Comparison of ENCODE assay signal across 26 cellular contexts in genomic region chr3:42508562-42508961, GRCh38. TPM values are rescaled to one million over a fixed set of nuclear protein-coding genes. Genes with fewer than 3 reads are reported as not detected.
DNase-seq lines count a peak whose midpoint lies in the region; ATAC-seq and TF ChIP-seq lines count a peak whose summit lies in the region.
"Had no signal": no experiment of that assay in that cellular context is flagged by ENCODE, and none has a peak within 500 bp of the region (broad histone marks: within the 10 kb centered on the region; RNA-seq: fewer than 3 reads in every experiment).

No MANE protein-coding gene starts in this region.

- no peak overlapping the region for H3K27ac Mint-ChIP-seq in activated naive CD4-positive, alpha-beta T cell treated with anti-CD3 and anti-CD28 coated beads for 36 hours
- H3K27ac Mint-ChIP-seq in activated naive CD4-positive, alpha-beta T cell treated with anti-CD3 and anti-CD28 coated beads, Interleukin-2, amount 10 ng/mL, durations not matched to agents 7 days and 5 days: no peak overlapping the region
- peak overlapping the region; percentile 82 for H3K27ac Mint-ChIP-seq in T-helper 17 cell
- H3K27ac Mint-ChIP-seq: activated CD4-positive, alpha-beta memory T cell treated with anti-CD3 and anti-CD28 coated beads, Interleukin-2, amount 10 ng/mL, durations not matched to agents 7 days and 5 days; type B pancreatic cell had no signal

- intact Hi-C loops in activated naive CD4-positive, alpha-beta T cell treated with anti-CD3 and anti-CD28 coated beads for 36 hours (cut with micrococcal nuclease): no loop called here
- intact Hi-C loops in left colon (cut with DNase I, micrococcal nuclease): no loop called here

- 72% methylated on average over 4 of the region's 4 CpGs for WGBS in suprapubic skin

- peak overlapping the region; percentile 50 for H3K27ac ChIP-seq in suprapubic skin
- H3K27ac ChIP-seq: esophagus muscularis mucosa, gastrocnemius medialis, ovary had no signal

- peaks cover 44% of the 10 kb centered on the region for H3K4me1 ChIP-seq in suprapubic skin
- H3K4me1 ChIP-seq: gastrocnemius medialis had no signal

- ATAC-seq in T-helper 17 cell: no peak
- no peak for ATAC-seq in left colon
- ATAC-seq: effector memory CD8-positive, alpha-beta T cell; gastrocnemius medialis; right cardiac atrium had no signal

- no peak for TF ChIP-seq EP300 in suprapubic skin (IDR thresholded peaks at IDR 0.05)

- H3K9me3 Mint-ChIP-seq in activated naive CD4-positive, alpha-beta T cell treated with anti-CD3 and anti-CD28 coated beads for 36 hours: no peaks in the 10 kb centered on the region
- no peaks in the 10 kb centered on the region for H3K9me3 Mint-ChIP-seq in activated naive CD4-positive, alpha-beta T cell treated with anti-CD3 and anti-CD28 coated beads, Interleukin-2, amount 10 ng/mL, durations not matched to agents 7 days and 5 days
- H3K9me3 Mint-ChIP-seq: activated CD4-positive, alpha-beta memory T cell treated with anti-CD3 and anti-CD28 coated beads, Interleukin-2, amount 10 ng/mL, durations not matched to agents 7 days and 5 days; effector memory CD8-positive, alpha-beta T cell; naive B cell; type B pancreatic cell had no signal

- TF ChIP-seq CTCF in suprapubic skin (IDR thresholded peaks at IDR 0.05): no peak

- no peak for TF ChIP-seq POLR2A in suprapubic skin (IDR thresholded peaks at IDR 0.05)

- no peaks in the 10 kb centered on the region for H3K27me3 ChIP-seq in suprapubic skin
- H3K27me3 ChIP-seq: MG63, ovary had no signal

- in situ Hi-C loops in KBM-7 (cut with MboI; ENCODE audit: low pct_unique_long_range_greater_than_20kb, low sequenced_read_pairs): no loop called here

- H3K4me1 Mint-ChIP-seq in activated naive CD4-positive, alpha-beta T cell treated with anti-CD3 and anti-CD28 coated beads for 36 hours (ENCODE audit: low read depth): peaks cover 58% of the 10 kb centered on the region
- H3K4me1 Mint-ChIP-seq in activated naive CD4-positive, alpha-beta T cell treated with anti-CD3 and anti-CD28 coated beads, Interleukin-2, amount 10 ng/mL, durations not matched to agents 7 days and 5 days: peaks cover 65% of the 10 kb centered on the region
- peaks cover 53% of the 10 kb centered on the region for H3K4me1 Mint-ChIP-seq in T-helper 17 cell

- H3K27me3 Mint-ChIP-seq in activated naive CD4-positive, alpha-beta T cell treated with anti-CD3 and anti-CD28 coated beads for 36 hours (ENCODE audit: low read depth): no peaks in the 10 kb centered on the region
- peaks cover 3% of the 10 kb centered on the region for H3K27me3 Mint-ChIP-seq in activated naive CD4-positive, alpha-beta T cell treated with anti-CD3 and anti-CD28 coated beads, Interleukin-2, amount 10 ng/mL, durations not matched to agents 7 days and 5 days
- H3K27me3 Mint-ChIP-seq in T-helper 17 cell: no peaks in the 10 kb centered on the region
- H3K27me3 Mint-ChIP-seq: activated CD4-positive, alpha-beta memory T cell treated with anti-CD3 and anti-CD28 coated beads, Interleukin-2, amount 10 ng/mL, durations not matched to agents 7 days and 5 days had no signal

- no peak overlapping the region for H3K4me3 ChIP-seq in suprapubic skin
- H3K4me3 ChIP-seq: esophagus muscularis mucosa, gastrocnemius medialis, MG63, ovary had no signal

- peak; percentile 1 for DNase-seq in activated naive CD4-positive, alpha-beta T cell treated with anti-CD3 and anti-CD28 coated beads for 36 hours
- DNase-seq in activated naive CD4-positive, alpha-beta T cell treated with anti-CD3 and anti-CD28 coated beads, Interleukin-2, amount 10 ng/mL, durations not matched to agents 7 days and 5 days: no peak
- DNase-seq in T-helper 17 cell (no peak), left colon (peak; percentile 2 to 18), suprapubic skin (ENCODE audit: low spot score in 2 of 2) (peak in 1 of 2 donors; percentile 16), dermis blood vessel endothelial cell (no peak), KBM-7 (no peak), HPDE6-E6E7 (ENCODE audit: extremely low spot score) (no peak)
- DNase-seq: activated CD4-positive, alpha-beta memory T cell treated with anti-CD3 and anti-CD28 coated beads, Interleukin-2, amount 10 ng/mL, durations not matched to agents 7 days and 5 days; activated naive CD4-positive, alpha-beta T cell; C1 segment of cervical spinal cord; DMS 273 treated with DMSO at 0.1 percent for 48 hours; effector memory CD8-positive, alpha-beta T cell; GOT3; IMR-90; kidney; MG63; naive B cell; NCI-H146; NCI-H526 treated with DMSO at 0.1 percent for 48 hours; right cardiac atrium; stimulated activated CD4-positive, alpha-beta T cell treated with anti-CD3 and anti-CD28 coated beads, Interleukin-12 subunit alpha, Interleukin-12 subunit beta, amount 100 ng/mL, for 4 hours had no signal

- H3K36me3 ChIP-seq in suprapubic skin: no peaks in the 10 kb centered on the region
- H3K36me3 ChIP-seq: esophagus muscularis mucosa, gastrocnemius medialis, MG63, ovary had no signal

- H3K36me3 Mint-ChIP-seq in activated naive CD4-positive, alpha-beta T cell treated with anti-CD3 and anti-CD28 coated beads for 36 hours (ENCODE audit: low read depth): no peaks in the 10 kb centered on the region
- peaks cover 14% of the 10 kb centered on the region for H3K36me3 Mint-ChIP-seq in activated naive CD4-positive, alpha-beta T cell treated with anti-CD3 and anti-CD28 coated beads, Interleukin-2, amount 10 ng/mL, durations not matched to agents 7 days and 5 days
- no peaks in the 10 kb centered on the region for H3K36me3 Mint-ChIP-seq in T-helper 17 cell (ENCODE audit: low read depth)
- H3K36me3 Mint-ChIP-seq: naive B cell, type B pancreatic cell had no signal

- CTCF ChIA-PET in activated naive CD4-positive, alpha-beta T cell treated with anti-CD3 and anti-CD28 coated beads for 36 hours (lab: Charles Lee): interaction anchor here (1.0 to 2.2 kb wide), 5 partner anchors 10 to 31 kb away, joined by 3 to 10 read pairs (median 5); no protein-coding TSS in a partner anchor
- CTCF ChIA-PET in activated naive CD4-positive, alpha-beta T cell treated with anti-CD3 and anti-CD28 coated beads, Interleukin-2, amount 10 ng/mL, durations not matched to agents 7 days and 5 days (lab: Charles Lee): interaction anchor here (0.9 to 1.7 kb wide), 3 partner anchors 16 to 29 kb away, joined by 3 to 7 read pairs (median 3); no protein-coding TSS in a partner anchor

- no peak overlapping the region for H3K4me3 Mint-ChIP-seq in activated naive CD4-positive, alpha-beta T cell treated with anti-CD3 and anti-CD28 coated beads for 36 hours
- H3K4me3 Mint-ChIP-seq in activated naive CD4-positive, alpha-beta T cell treated with anti-CD3 and anti-CD28 coated beads, Interleukin-2, amount 10 ng/mL, durations not matched to agents 7 days and 5 days: no peak overlapping the region
- H3K4me3 Mint-ChIP-seq in T-helper 17 cell: peak overlapping the region; percentile 56
- H3K4me3 Mint-ChIP-seq: activated CD4-positive, alpha-beta memory T cell treated with anti-CD3 and anti-CD28 coated beads, Interleukin-2, amount 10 ng/mL, durations not matched to agents 7 days and 5 days; effector memory CD8-positive, alpha-beta T cell; type B pancreatic cell had no signal

- H3K9me3 ChIP-seq in T-helper 17 cell (ENCODE audit: control insufficient read depth, low read length, poor library complexity, severe bottlenecking) (no peaks in the 10 kb centered on the region), suprapubic skin (no peaks in the 10 kb centered on the region)
- H3K9me3 ChIP-seq: esophagus muscularis mucosa, gastrocnemius medialis, MG63, ovary had no signal

RNA-seq across cellular contexts. Expression of gene VIPR1, which starts 6.1 kb away (rescaled TPM):
- 1 to 10 TPM; 6.3 to 8.4 TPM for total RNA-seq in activated naive CD4-positive, alpha-beta T cell treated with anti-CD3 and anti-CD28 coated beads for 36 hours
- total RNA-seq in T-helper 17 cell (10 to 100 TPM; 33.4 to 72.9 TPM), left colon (100 to 1,000 TPM; 128 to 137 TPM), suprapubic skin (100 to 1,000 TPM in 1 of 4 donors, 10 to 100 TPM in 3; 39.8 to 148 (median 74.3) TPM), dermis blood vessel endothelial cell (0.23 and 0.85 TPM in 2 replicates)
- total RNA-seq: IMR-90 had no signal

Comparison
In these comparisons a context has a peak if more than half of its experiments do, and no peak if none do; other contexts are left out.
1. DNase-seq: peak in activated naive CD4-positive, alpha-beta T cell treated with anti-CD3 and anti-CD28 coated beads for 36 hours (single experiment) and left colon (2 of 2); none in activated naive CD4-positive, alpha-beta T cell treated with anti-CD3 and anti-CD28 coated beads, Interleukin-2, amount 10 ng/mL, durations not matched to agents 7 days and 5 days (single experiment), T-helper 17 cell (0 of 3), dermis blood vessel endothelial cell (single experiment), KBM-7 (single experiment) and HPDE6-E6E7 (single experiment).